Comparison of ENCODE assay signal across 34 cellular contexts in the genomic region with DNA sequence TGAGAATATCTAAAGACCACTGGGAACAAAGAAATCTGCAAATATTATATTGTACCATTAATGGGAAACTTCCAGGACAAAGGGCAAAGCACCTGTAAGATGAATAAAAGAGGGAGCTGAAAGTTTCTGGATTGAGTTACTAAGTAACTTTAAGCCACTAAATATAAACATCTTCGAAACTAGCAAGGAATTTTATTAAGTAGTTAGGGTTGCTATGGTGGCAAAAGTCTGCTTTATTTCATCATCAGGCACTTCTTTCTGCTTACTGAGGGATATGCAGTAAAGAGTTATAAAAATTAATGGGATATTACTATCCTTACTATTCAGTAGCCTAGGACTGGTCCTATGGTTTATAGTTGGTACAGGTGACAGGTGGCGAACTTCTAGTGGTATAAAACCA.
"Had no signal": no experiment of that assay in that cellular context is flagged by ENCODE, and none has a peak within 500 bp of the region (broad histone marks: within the 10 kb centered on the region; RNA-seq: fewer than 3 reads in every experiment).

No MANE protein-coding gene starts in this region.

- ATAC-seq: activated CD8-positive, alpha-beta memory T cell treated with anti-CD3 and anti-CD28 coated beads, Interleukin-2, amount 10 ng/mL, durations not matched to agents 7 days and 5 days; activated CD8-positive, alpha-beta T cell treated with anti-CD3 and anti-CD28 coated beads, Interleukin-2, amount 10 ng/mL, durations not matched to agents 7 days and 5 days; activated naive CD8-positive, alpha-beta T cell treated with anti-CD3 and anti-CD28 coated beads, Interleukin-2, amount 50 U/mL, for 24 hours had no signal

- H3K4me1 ChIP-seq: ascending aorta had no signal

- H3K27me3 Mint-ChIP-seq: activated B cell treated with CpG ODN at 0.5 μM for 24 hours; activated CD4-positive, alpha-beta memory T cell treated with anti-CD3 and anti-CD28 coated beads, Interleukin-2, amount 10 ng/mL, durations not matched to agents 7 days and 5 days; activated CD4-positive, alpha-beta T cell treated with anti-CD3 and anti-CD28 coated beads, Interleukin-2, amount 10 ng/mL, durations not matched to agents 7 days and 5 days; activated naive CD4-positive, alpha-beta T cell treated with anti-CD3 and anti-CD28 coated beads, Interleukin-2, amount 10 ng/mL, durations not matched to agents 7 days and 5 days; activated naive CD4-positive, alpha-beta T cell treated with anti-CD3 and anti-CD28 coated beads, Interleukin-2, amount 50 U/mL, for 24 hours; activated naive CD8-positive, alpha-beta T cell; activated naive CD8-positive, alpha-beta T cell treated with anti-CD3 and anti-CD28 coated beads, Interleukin-2, amount 10 ng/mL, durations not matched to agents 7 days and 5 days; activated naive CD8-positive, alpha-beta T cell treated with anti-CD3 and anti-CD28 coated beads, Interleukin-2, amount 50 U/mL, for 24 hours; brain; central memory CD8-positive, alpha-beta T cell had no signal

- H3K36me3 Mint-ChIP-seq: activated CD8-positive, alpha-beta memory T cell treated with anti-CD3 and anti-CD28 coated beads, Interleukin-2, amount 10 ng/mL, durations not matched to agents 7 days and 5 days; activated naive CD4-positive, alpha-beta T cell treated with anti-CD3 and anti-CD28 coated beads, Interleukin-2, amount 10 ng/mL, durations not matched to agents 7 days and 5 days; activated naive CD4-positive, alpha-beta T cell treated with anti-CD3 and anti-CD28 coated beads, Interleukin-2, amount 50 U/mL, for 24 hours; activated naive CD8-positive, alpha-beta T cell; activated naive CD8-positive, alpha-beta T cell treated with anti-CD3 and anti-CD28 coated beads, Interleukin-2, amount 10 ng/mL, durations not matched to agents 7 days and 5 days had no signal

- H3K27ac Mint-ChIP-seq: activated B cell treated with CpG ODN at 0.5 μM for 24 hours; activated CD4-positive, alpha-beta memory T cell treated with anti-CD3 and anti-CD28 coated beads, Interleukin-2, amount 10 ng/mL, durations not matched to agents 7 days and 5 days; activated CD4-positive, alpha-beta T cell treated with anti-CD3 and anti-CD28 coated beads, Interleukin-2, amount 10 ng/mL, durations not matched to agents 7 days and 5 days; activated CD8-positive, alpha-beta memory T cell treated with anti-CD3 and anti-CD28 coated beads, Interleukin-2, amount 10 ng/mL, durations not matched to agents 7 days and 5 days; activated CD8-positive, alpha-beta T cell treated with anti-CD3 and anti-CD28 coated beads, Interleukin-2, amount 10 ng/mL, durations not matched to agents 7 days and 5 days; activated naive CD4-positive, alpha-beta T cell treated with anti-CD3 and anti-CD28 coated beads, Interleukin-2, amount 10 ng/mL, durations not matched to agents 7 days and 5 days; activated naive CD4-positive, alpha-beta T cell treated with anti-CD3 and anti-CD28 coated beads, Interleukin-2, amount 50 U/mL, for 24 hours; activated naive CD8-positive, alpha-beta T cell; activated naive CD8-positive, alpha-beta T cell treated with anti-CD3 and anti-CD28 coated beads, Interleukin-2, amount 10 ng/mL, durations not matched to agents 7 days and 5 days; activated naive CD8-positive, alpha-beta T cell treated with anti-CD3 and anti-CD28 coated beads, Interleukin-2, amount 50 U/mL, for 24 hours; activated T-cell treated with anti-CD3 and anti-CD28 coated beads, Interleukin-2, amount 50 U/mL, for 24 hours; activated T-helper 2 cell treated with anti-CD3 and anti-CD28 coated beads, Interferon-gamma antibody, Interleukin-2, Interleukin-4, amounts not matched to agents 10 μg/mL and 5 μg/mL and 100 μg/mL, durations not matched to agents 14 hours and 24 hours and 36 hours; brain; T-helper 1 cell treated with Interleukin-12 subunit alpha and Interleukin-12 subunit beta and Interleukin-4 antibody, amounts not matched to agents 30 μg/mL and 1 μg/mL, for 36 hours; T-helper 2 cell treated with Interferon-gamma antibody and Interleukin-4, amounts not matched to agents 5 μg/mL and 100 μg/mL, for 36 hours had no signal

- DNase-seq: activated B cell treated with CpG ODN at 0.5 μM for 24 hours; activated CD4-positive, alpha-beta memory T cell treated with anti-CD3 and anti-CD28 coated beads, Interleukin-2, amount 10 ng/mL, durations not matched to agents 7 days and 5 days; activated CD4-positive, alpha-beta T cell treated with anti-CD3 and anti-CD28 coated beads for 4 hours; activated CD4-positive, alpha-beta T cell treated with anti-CD3 and anti-CD28 coated beads, Interleukin-2, amount 10 ng/mL, durations not matched to agents 7 days and 5 days; activated CD4-positive, alpha-beta T cell treated with anti-CD3 and anti-CD28 coated beads, Interleukin-2, amount 50 U/mL, for 48 hours; activated CD4-positive, CD25-positive, alpha-beta regulatory T cell treated with anti-CD3 and anti-CD28 coated beads, Interleukin-2, amount 50 U/mL, for 72 hours; activated CD8-positive, alpha-beta memory T cell treated with anti-CD3 and anti-CD28 coated beads for 24 hours; activated CD8-positive, alpha-beta memory T cell treated with anti-CD3 and anti-CD28 coated beads, Interleukin-2, amount 10 ng/mL, durations not matched to agents 7 days and 5 days; activated CD8-positive, alpha-beta memory T cell treated with anti-CD3 and anti-CD28 coated beads, Interleukin-2, amount 50 U/mL, for 48 hours; activated CD8-positive, alpha-beta T cell treated with anti-CD3 and anti-CD28 coated beads, Interleukin-2, amount 10 ng/mL, durations not matched to agents 7 days and 5 days; activated effector memory CD4-positive, alpha-beta T cell treated with Interleukin-2 at 50 U/mL for 16 hours; activated gamma-delta T cell; activated naive CD4-positive, alpha-beta T cell treated with anti-CD3 and anti-CD28 coated beads, Interleukin-2, amount 10 ng/mL, durations not matched to agents 7 days and 5 days; activated naive CD4-positive, alpha-beta T cell treated with Interleukin-2 at 50 U/mL for 16 hours; activated naive CD8-positive, alpha-beta T cell treated with anti-CD3 and anti-CD28 coated beads, Interleukin-2, amount 10 ng/mL, durations not matched to agents 7 days and 5 days; activated naive CD8-positive, alpha-beta T cell treated with anti-CD3 and anti-CD28 coated beads, Interleukin-2, amount 50 U/mL, for 24 hours; activated T-cell treated with anti-CD3 and anti-CD28 coated beads, Interleukin-2, amount 50 U/mL, for 24 hours; activated T-cell treated with anti-CD3 and anti-CD28 coated beads, Interleukin-2, amount 50 U/mL, for 48 hours; amygdala; anterior cingulate cortex; caudate nucleus; T-helper 1 cell; T-helper 2 cell; T-helper 9 cell had no signal

- H3K4me3 Mint-ChIP-seq: activated B cell treated with CpG ODN at 0.5 μM for 24 hours; activated CD4-positive, alpha-beta memory T cell treated with anti-CD3 and anti-CD28 coated beads, Interleukin-2, amount 10 ng/mL, durations not matched to agents 7 days and 5 days; activated CD4-positive, alpha-beta T cell treated with anti-CD3 and anti-CD28 coated beads, Interleukin-2, amount 10 ng/mL, durations not matched to agents 7 days and 5 days; activated CD8-positive, alpha-beta memory T cell treated with anti-CD3 and anti-CD28 coated beads, Interleukin-2, amount 10 ng/mL, durations not matched to agents 7 days and 5 days; activated CD8-positive, alpha-beta T cell treated with anti-CD3 and anti-CD28 coated beads, Interleukin-2, amount 10 ng/mL, durations not matched to agents 7 days and 5 days; activated naive CD4-positive, alpha-beta T cell treated with anti-CD3 and anti-CD28 coated beads, Interleukin-2, amount 10 ng/mL, durations not matched to agents 7 days and 5 days; activated naive CD4-positive, alpha-beta T cell treated with anti-CD3 and anti-CD28 coated beads, Interleukin-2, amount 50 U/mL, for 24 hours; activated naive CD8-positive, alpha-beta T cell; activated naive CD8-positive, alpha-beta T cell treated with anti-CD3 and anti-CD28 coated beads, Interleukin-2, amount 10 ng/mL, durations not matched to agents 7 days and 5 days; activated naive CD8-positive, alpha-beta T cell treated with anti-CD3 and anti-CD28 coated beads, Interleukin-2, amount 50 U/mL, for 24 hours; activated T-cell treated with anti-CD3 and anti-CD28 coated beads, Interleukin-2, amount 50 U/mL, for 24 hours; brain; central memory CD8-positive, alpha-beta T cell; T-helper 1 cell treated with Interleukin-12 subunit alpha and Interleukin-12 subunit beta and Interleukin-4 antibody, amounts not matched to agents 30 μg/mL and 1 μg/mL, for 36 hours; T-helper 2 cell treated with Interferon-gamma antibody and Interleukin-4, amounts not matched to agents 5 μg/mL and 100 μg/mL, for 36 hours had no signal

- H3K4me3 ChIP-seq: ascending aorta, cardiac muscle cell had no signal

- H3K9me3 Mint-ChIP-seq: activated B cell treated with CpG ODN at 0.5 μM for 24 hours; activated CD4-positive, alpha-beta memory T cell treated with anti-CD3 and anti-CD28 coated beads, Interleukin-2, amount 10 ng/mL, durations not matched to agents 7 days and 5 days; activated CD4-positive, alpha-beta T cell treated with anti-CD3 and anti-CD28 coated beads, Interleukin-2, amount 10 ng/mL, durations not matched to agents 7 days and 5 days; activated naive CD4-positive, alpha-beta T cell treated with anti-CD3 and anti-CD28 coated beads, Interleukin-2, amount 10 ng/mL, durations not matched to agents 7 days and 5 days; activated naive CD4-positive, alpha-beta T cell treated with anti-CD3 and anti-CD28 coated beads, Interleukin-2, amount 50 U/mL, for 24 hours; activated naive CD8-positive, alpha-beta T cell treated with anti-CD3 and anti-CD28 coated beads, Interleukin-2, amount 10 ng/mL, durations not matched to agents 7 days and 5 days; activated naive CD8-positive, alpha-beta T cell treated with anti-CD3 and anti-CD28 coated beads, Interleukin-2, amount 50 U/mL, for 24 hours; activated T-cell treated with anti-CD3 and anti-CD28 coated beads, Interleukin-2, amount 50 U/mL, for 24 hours; activated T-helper 2 cell treated with anti-CD3 and anti-CD28 coated beads, Interferon-gamma antibody, Interleukin-2, Interleukin-4, amounts not matched to agents 10 μg/mL and 5 μg/mL and 100 μg/mL, durations not matched to agents 14 hours and 24 hours and 36 hours; brain; central memory CD8-positive, alpha-beta T cell; T-helper 1 cell treated with Interleukin-12 subunit alpha and Interleukin-12 subunit beta and Interleukin-4 antibody, amounts not matched to agents 30 μg/mL and 1 μg/mL, for 36 hours; T-helper 2 cell treated with Interferon-gamma antibody and Interleukin-4, amounts not matched to agents 5 μg/mL and 100 μg/mL, for 36 hours had no signal

- H3K27me3 ChIP-seq: ascending aorta, cardiac muscle cell had no signal

- H3K4me1 Mint-ChIP-seq: activated B cell treated with CpG ODN at 0.5 μM for 24 hours; activated CD4-positive, alpha-beta memory T cell treated with anti-CD3 and anti-CD28 coated beads, Interleukin-2, amount 10 ng/mL, durations not matched to agents 7 days and 5 days; activated CD4-positive, alpha-beta T cell treated with anti-CD3 and anti-CD28 coated beads, Interleukin-2, amount 10 ng/mL, durations not matched to agents 7 days and 5 days; activated CD8-positive, alpha-beta memory T cell treated with anti-CD3 and anti-CD28 coated beads, Interleukin-2, amount 10 ng/mL, durations not matched to agents 7 days and 5 days; activated naive CD4-positive, alpha-beta T cell treated with anti-CD3 and anti-CD28 coated beads, Interleukin-2, amount 10 ng/mL, durations not matched to agents 7 days and 5 days; activated naive CD4-positive, alpha-beta T cell treated with anti-CD3 and anti-CD28 coated beads, Interleukin-2, amount 50 U/mL, for 24 hours; activated naive CD8-positive, alpha-beta T cell treated with anti-CD3 and anti-CD28 coated beads, Interleukin-2, amount 10 ng/mL, durations not matched to agents 7 days and 5 days; central memory CD8-positive, alpha-beta T cell had no signal

- H3K27ac ChIP-seq: ascending aorta, cardiac muscle cell, VCaP had no signal
